Comparison of ENCODE assay signal across 8 cellular contexts in the genomic region with DNA sequence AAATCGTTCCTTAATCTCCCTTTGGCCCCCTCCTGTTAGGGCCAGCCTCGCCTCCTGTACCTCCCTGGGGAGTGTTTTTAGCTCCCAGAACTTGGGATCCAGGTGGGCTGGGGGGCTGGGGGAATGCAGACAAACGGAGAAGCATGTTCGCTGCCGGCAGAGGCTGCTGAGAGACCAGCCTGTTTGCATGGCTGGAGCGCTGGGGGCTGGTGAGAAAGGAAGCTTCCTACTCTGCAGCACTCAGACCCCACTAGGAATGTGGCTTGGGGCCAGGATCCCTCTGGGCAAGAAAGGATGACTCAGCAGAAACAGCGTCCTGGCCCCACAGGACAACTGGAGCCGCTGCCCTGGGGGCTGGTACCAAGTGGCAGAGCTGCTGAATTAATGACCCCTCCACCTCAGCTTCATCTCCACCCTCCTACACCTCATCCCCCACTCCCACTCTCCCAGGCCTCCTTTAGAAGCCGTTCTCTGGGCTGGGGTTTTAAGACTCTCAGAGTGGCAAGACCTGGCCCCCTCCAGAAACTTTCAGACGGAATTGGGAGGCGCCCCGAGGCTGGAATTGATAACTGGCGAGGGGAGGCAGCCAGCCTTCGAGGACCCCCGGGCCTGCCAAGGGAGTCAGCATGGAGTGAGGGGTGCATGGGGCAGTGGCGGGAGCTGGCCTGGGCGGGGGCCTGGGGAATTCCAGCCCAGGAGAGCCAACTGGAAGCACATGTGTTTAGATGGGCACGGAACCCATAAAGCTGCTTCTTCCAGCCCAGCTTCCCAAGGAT. TPM values are rescaled to one million over a fixed set of nuclear protein-coding genes. Genes with fewer than 3 reads are reported as not detected.
DNase-seq lines count a peak whose midpoint lies in the region; ATAC-seq, FAIRE-seq and TF ChIP-seq lines count a peak whose summit lies in the region.

No MANE protein-coding gene starts in this region.

- H3K36me3 ChIP-seq in pancreas: no peaks in the 10 kb centered on the region

- no peak overlapping the region for H3K4me3 ChIP-seq in pancreas

- no peak for TF ChIP-seq CTCF in pancreas (IDR thresholded peaks at IDR 0.05)
- TF ChIP-seq CTCF in GM10266 (IDR thresholded peaks at IDR 0.05; ENCODE audit: control insufficient read depth, insufficient read depth, low read depth, missing control alignments): no peak

- WGBS in pancreas, 2 donors: 45 to 58% methylated on average over 16 to 18 of the region's 18 CpGs

- no peak for FAIRE-seq in pancreas (lab: Jason Lieb, UNC)

- no peaks in the 10 kb centered on the region for H3K9me3 ChIP-seq in pancreas

- peaks cover 0 to 11% (median 0%) of the 10 kb centered on the region in 3 donors for H3K4me1 ChIP-seq in pancreas

- intact Hi-C loops in pancreas (cut with DNase I): no loop called here

- no peak overlapping the region for H3K27ac ChIP-seq in pancreas

- in situ Hi-C loops in Caki2 (cut with HindIII; ENCODE audit: low pct_unique_long_range_greater_than_20kb, low sequenced_read_pairs): no loop called here
- in situ Hi-C loops in KBM-7 (cut with MboI; ENCODE audit: low pct_unique_long_range_greater_than_20kb, low sequenced_read_pairs): no loop called here

- peak in 3 of 4 donors; percentile 42 to 49 (median 47) for ATAC-seq in pancreas

- no peaks in the 10 kb centered on the region for H3K27me3 ChIP-seq in pancreas

- DNase-seq in Caki2 (ENCODE audit: low read depth) (peak; percentile 91), KBM-7 (peak; percentile 58), glomerular visceral epithelial cell (ENCODE audit: extremely low spot score) (peak; percentile 95), pancreas (peak in 5 of 6 donors; percentile 34 to 63 (median 47)), GM10266 (ENCODE audit: extremely low spot score) (no peak), NCI-H345 treated with DMSO at 0.1 percent for 48 hours (lab: John Stamatoyannopoulos, UW; ENCODE audit: unreplicated experiment) (no peak), NCI-H187 (lab: John Stamatoyannopoulos, UW) (no peak)
- peak; percentile 55 for DNase-seq in activated CD8-positive, alpha-beta memory T cell treated with anti-CD3 and anti-CD28 coated beads, Interleukin-2, amount 50 U/mL, for 48 hours

RNA-seq across cellular contexts. Expression of a gene that starts 28.5 kb away (rescaled TPM):
- not detected in 2 replicates for total RNA-seq in Caki2 (2014; rRNA removed; shearing (Covaris generic); ENCODE audit: low replicate concordance)
- total RNA-seq in pancreas: 1 to 10 TPM in 5 of 6 donors, under 1 TPM in 1; 0.39 to 3.2 (median 1.4) TPM
- polyA plus RNA-seq in pancreas: 1 to 10 TPM in 1 of 2 donors, under 1 TPM in 1; 0.46 to 4.3 TPM

RNA-seq across cellular contexts. Expression of a gene that starts 51.4 kb away (rescaled TPM):
- 90.4 and 119 TPM in 2 replicates for total RNA-seq in Caki2 (2014; rRNA removed; shearing (Covaris generic); ENCODE audit: low replicate concordance)
- 10 to 100 TPM; 13.9 to 29.0 (median 19.1) TPM for total RNA-seq in pancreas
- 10 to 100 TPM; 37.2 to 58.1 TPM for polyA plus RNA-seq in pancreas

Comparison
In these comparisons a context has a peak if more than half of its experiments do, and no peak if none do; other contexts are left out.
1. DNase-seq: peak in Caki2 (single experiment), KBM-7 (single experiment), activated CD8-positive, alpha-beta memory T cell treated with anti-CD3 and anti-CD28 coated beads, Interleukin-2, amount 50 U/mL, for 48 hours (single experiment), glomerular visceral epithelial cell (single experiment) and pancreas (5 of 6); none in GM10266 (single experiment), NCI-H345 treated with DMSO at 0.1 percent for 48 hours (single experiment) and NCI-H187 (0 of 2).